In genomic region chr15:58478579-58478978, GRCh38 we compare ENCODE assay signal across 23 cellular contexts. TPM values are rescaled to one million over a fixed set of nuclear protein-coding genes. Genes with fewer than 3 reads are reported as not detected.
"Had no signal": no experiment of that assay in that cellular context is flagged by ENCODE, and none has a peak within 500 bp of the region (broad histone marks: within the 10 kb centered on the region; RNA-seq: fewer than 3 reads in every experiment).

No MANE protein-coding gene starts in this region.

- H3K4me1 Mint-ChIP-seq: stimulated activated memory B cell treated with anti-CD40 and anti-IgM and Interleukin-4, amounts not matched to agents 10 μg/mL and 1 μg/mL and 100 μg/mL, for 72 hours had no signal

- H3K9me3 ChIP-seq: heart right ventricle, left ventricle myocardium inferior, pancreas, tibial artery had no signal

- ATAC-seq: esophagus mucosa; heart right ventricle; naive thymus-derived CD4-positive, alpha-beta T cell; pancreas; right cardiac atrium; stimulated activated memory B cell treated with anti-CD40 and anti-IgM and Interleukin-4, amounts not matched to agents 10 μg/mL and 1 μg/mL and 100 μg/mL, for 72 hours had no signal

- H3K27me3 ChIP-seq: heart right ventricle, pancreas, tibial artery had no signal

- H3K4me3 Mint-ChIP-seq: central memory CD8-positive, alpha-beta T cell; stimulated activated memory B cell treated with anti-CD40 and anti-IgM and Interleukin-4, amounts not matched to agents 10 μg/mL and 1 μg/mL and 100 μg/mL, for 72 hours; stimulated activated naive CD8-positive, alpha-beta T cell treated with anti-CD3 and anti-CD28 coated beads, Interleukin-15, Interleukin-2, amounts not matched to agents 100 ng/mL and 50 ng/mL, for 24 hours had no signal

- H3K9me3 Mint-ChIP-seq: central memory CD8-positive, alpha-beta T cell; stimulated activated memory B cell treated with anti-CD40 and anti-IgM and Interleukin-4, amounts not matched to agents 10 μg/mL and 1 μg/mL and 100 μg/mL, for 72 hours had no signal

- H3K27ac Mint-ChIP-seq: progenitor cell of endocrine pancreas; stimulated activated memory B cell treated with anti-CD40 and anti-IgM and Interleukin-4, amounts not matched to agents 10 μg/mL and 1 μg/mL and 100 μg/mL, for 72 hours had no signal

- FAIRE-seq: endometrium, frontal cortex, keratinocyte, pancreas had no signal

- H3K36me3 ChIP-seq: heart right ventricle, left ventricle myocardium inferior, pancreas, tibial artery had no signal

- H3K36me3 Mint-ChIP-seq: stimulated activated memory B cell treated with anti-CD40 and anti-IgM and Interleukin-4, amounts not matched to agents 10 μg/mL and 1 μg/mL and 100 μg/mL, for 72 hours had no signal

- H3K4me2 ChIP-seq: smooth muscle cell had no signal

- H3K27ac ChIP-seq: heart right ventricle, left ventricle myocardium inferior, pancreas, tibial artery had no signal

- H3K27me3 Mint-ChIP-seq: central memory CD8-positive, alpha-beta T cell; naive thymus-derived CD4-positive, alpha-beta T cell; stimulated activated naive CD8-positive, alpha-beta T cell treated with anti-CD3 and anti-CD28 coated beads, Interleukin-15, Interleukin-2, amounts not matched to agents 100 ng/mL and 50 ng/mL, for 24 hours had no signal

- H3K4me3 ChIP-seq: heart right ventricle, left ventricle myocardium inferior, lung, pancreas, smooth muscle cell, tibial artery had no signal

- DNase-seq: effector memory CD4-positive, alpha-beta T cell; heart right ventricle; hypothalamus; left ventricle myocardium inferior; mesendoderm; naive thymus-derived CD4-positive, alpha-beta T cell; occipital lobe; pancreas; right cardiac atrium; stimulated activated CD4-positive, alpha-beta T cell treated with anti-CD3 and anti-CD28 coated beads, Interleukin-4, amount 100 ng/mL, for 1 hour; stimulated activated CD8-positive, alpha-beta memory T cell treated with anti-CD3 and anti-CD28 coated beads, Interleukin-4, amount 100 ng/mL, for 48 hours; tibial artery had no signal

RNA-seq across cellular contexts. Expression of gene LIPC, which starts 46.8 kb away (rescaled TPM):
- total RNA-seq: esophagus mucosa, frontal cortex, smooth muscle cell, temporal lobe had no signal
- polyA plus RNA-seq: keratinocyte, smooth muscle cell had no signal
